In genomic region chr5:116573617-116574431, GRCh38 we compare ENCODE assay signal across 8 cellular contexts.
DNase-seq lines count a peak whose midpoint lies in the region; ATAC-seq and TF ChIP-seq lines count a peak whose summit lies in the region.

No MANE protein-coding gene starts in this region.

- no peak for TF ChIP-seq CTCF in WI38 (IDR thresholded peaks at IDR 0.05; ENCODE audit: low read depth, low read length)
- no peak for TF ChIP-seq CTCF in foreskin fibroblast (IDR thresholded peaks at IDR 0.05; ENCODE audit: low read depth, low read length)

- no peaks in the 10 kb centered on the region for H3K9me3 ChIP-seq in neuron (ENCODE audit: low read length)

- peak overlapping the region; percentile 83 for H3K4me3 Mint-ChIP-seq in activated naive CD4-positive, alpha-beta T cell treated with anti-CD3 and anti-CD28 coated beads, Interleukin-2, amount 50 U/mL, for 24 hours

- peak overlapping the region; percentile 58 for H3K4me3 ChIP-seq in WI38 (ENCODE audit: low read depth, low read length)
- H3K4me3 ChIP-seq in foreskin fibroblast (ENCODE audit: low read depth in 1 of 2, low read length in 2 of 2): peak overlapping the region; percentile 41 to 80
- H3K4me3 ChIP-seq in neuron (ENCODE audit: low read length): peak overlapping the region; percentile 91

- no peak overlapping the region for H3K27ac Mint-ChIP-seq in activated naive CD4-positive, alpha-beta T cell treated with anti-CD3 and anti-CD28 coated beads, Interleukin-2, amount 50 U/mL, for 24 hours

- H3K27me3 Mint-ChIP-seq in activated naive CD4-positive, alpha-beta T cell treated with anti-CD3 and anti-CD28 coated beads, Interleukin-2, amount 50 U/mL, for 24 hours: peaks cover 57% of the 10 kb centered on the region

- H3K27me3 ChIP-seq in neuron (ENCODE audit: insufficient read depth, low read length): no peaks in the 10 kb centered on the region

- H3K36me3 Mint-ChIP-seq in activated naive CD4-positive, alpha-beta T cell treated with anti-CD3 and anti-CD28 coated beads, Interleukin-2, amount 50 U/mL, for 24 hours: no peaks in the 10 kb centered on the region

- ATAC-seq in GM19351 (IDR thresholded peaks at IDR 0.05; ENCODE audit: unreplicated experiment): no peak
- ATAC-seq in GM19463 (IDR thresholded peaks at IDR 0.05; ENCODE audit: unreplicated experiment): no peak

- H3K9me3 Mint-ChIP-seq in activated naive CD4-positive, alpha-beta T cell treated with anti-CD3 and anti-CD28 coated beads, Interleukin-2, amount 50 U/mL, for 24 hours: no peaks in the 10 kb centered on the region

- DNase-seq in activated naive CD4-positive, alpha-beta T cell treated with Interleukin-2 at 50 U/mL for 16 hours: no peak
- DNase-seq in foreskin fibroblast: peak in 1 of 2 donors; percentile 55
- DNase-seq in NK-92 (lab: John Stamatoyannopoulos, UW; ENCODE audit: unreplicated experiment): no peak

- H3K4me1 ChIP-seq in neuron (ENCODE audit: insufficient read depth, low read length): peaks cover 9% of the 10 kb centered on the region

- no peaks in the 10 kb centered on the region for H3K36me3 ChIP-seq in neuron (ENCODE audit: insufficient read depth, low read length)

- peak overlapping the region; percentile 75 for H2AFZ ChIP-seq in neuron (ENCODE audit: low read depth, low read length)

- peaks cover 21% of the 10 kb centered on the region for H3K4me1 Mint-ChIP-seq in activated naive CD4-positive, alpha-beta T cell treated with anti-CD3 and anti-CD28 coated beads, Interleukin-2, amount 50 U/mL, for 24 hours
